ENCODE assay signal across 24 cellular contexts in genomic region chr7:33958126-33958525, GRCh38. TPM values are rescaled to one million over a fixed set of nuclear protein-coding genes. Genes with fewer than 3 reads are reported as not detected.
DNase-seq lines count a peak whose midpoint lies in the region; TF ChIP-seq lines count a peak whose summit lies in the region.
"Had no signal": no experiment of that assay in that cellular context is flagged by ENCODE, and none has a peak within 500 bp of the region (broad histone marks: within the 10 kb centered on the region; RNA-seq: fewer than 3 reads in every experiment).

No MANE protein-coding gene starts in this region.

- no peak for TF ChIP-seq CTCF in esophagus muscularis mucosa (IDR thresholded peaks at IDR 0.05)
- TF ChIP-seq CTCF in smooth muscle cell (IDR thresholded peaks at IDR 0.05; ENCODE audit: borderline replicate concordance, insufficient read depth, poor library complexity, severe bottlenecking), result no peak
- no peak for TF ChIP-seq CTCF in osteoblast (IDR thresholded peaks at IDR 0.05; ENCODE audit: extremely low read depth, low read depth, low read length)

- intact Hi-C loops in esophagus muscularis mucosa (cut with DNase I), result no loop called here

- H3K36me3 ChIP-seq in esophagus muscularis mucosa (no peaks in the 10 kb centered on the region), smooth muscle cell (ENCODE audit: low read depth) (no peaks in the 10 kb centered on the region), osteoblast (ENCODE audit: insufficient read depth, low read length) (no peaks in the 10 kb centered on the region)
- H3K36me3 ChIP-seq: BE2C; BLaER1 treated with 17β-estradiol and CSF1 and Interleukin-3, amounts not matched to agents 10 nM and 100 nM had no signal

- peak; percentile 48 for DNase-seq in SW480 (ENCODE audit: low spot score)
- peak; percentile 10 for DNase-seq in esophagus muscularis mucosa (ENCODE audit: extremely low spot score)
- peak; percentile 43 for DNase-seq in iris pigment epithelial cell (ENCODE audit: low read depth)
- DNase-seq in smooth muscle cell (lab: John Stamatoyannopoulos, UW; ENCODE audit: unreplicated experiment), result no peak
- no peak for DNase-seq in cerebellum (ENCODE audit: low spot score)
- DNase-seq in NCI-H187 (lab: John Stamatoyannopoulos, UW), result no peak
- no peak for DNase-seq in osteoblast (ENCODE audit: insufficient read length, low spot score, missing footprints)
- DNase-seq: 8988T; ACHN; AML-193; BE2C; CD4-positive, alpha-beta T cell; CD8-positive, alpha-beta memory T cell; DMS 273 treated with DMSO at 0.1 percent for 48 hours; DMS79; EL; GDM1; GM23248; H7; HCEC 1CT had no signal

- H3K79me2 ChIP-seq in smooth muscle cell (ENCODE audit: low read depth) (no peaks in the 10 kb centered on the region), osteoblast (ENCODE audit: insufficient read depth, low read length) (no peaks in the 10 kb centered on the region)

- H3K4me1 ChIP-seq in esophagus muscularis mucosa (no peaks in the 10 kb centered on the region), smooth muscle cell (ENCODE audit: low read depth) (no peaks in the 10 kb centered on the region), osteoblast (ENCODE audit: insufficient read depth, low read length) (peaks cover 17% of the 10 kb centered on the region)
- H3K4me1 ChIP-seq: A549; BE2C; BLaER1 treated with 17β-estradiol and CSF1 and Interleukin-3, amounts not matched to agents 10 nM and 100 nM had no signal

- H3F3A ChIP-seq in smooth muscle cell (ENCODE audit: low read depth), result no peaks in the 10 kb centered on the region

- H3K27me3 ChIP-seq in esophagus muscularis mucosa (no peaks in the 10 kb centered on the region), smooth muscle cell (ENCODE audit: low read depth) (no peaks in the 10 kb centered on the region), osteoblast (ENCODE audit: insufficient read depth, low read length) (no peaks in the 10 kb centered on the region)
- H3K27me3 ChIP-seq: BLaER1 treated with 17β-estradiol and CSF1 and Interleukin-3, amounts not matched to agents 10 nM and 100 nM had no signal

- no peak overlapping the region for H3K4me3 ChIP-seq in esophagus muscularis mucosa
- no peak overlapping the region for H3K4me3 ChIP-seq in smooth muscle cell
- H3K4me3 ChIP-seq in osteoblast (ENCODE audit: insufficient read depth, low read length), result no peak overlapping the region
- H3K4me3 ChIP-seq: A549; BLaER1 treated with 17β-estradiol and CSF1 and Interleukin-3, amounts not matched to agents 10 nM and 100 nM; GM12878; GM23248 had no signal

- H3K4me2 ChIP-seq in smooth muscle cell (peak overlapping the region; percentile 5), osteoblast (ENCODE audit: insufficient read depth, low read length) (no peak overlapping the region)
- H3K4me2 ChIP-seq: A549; BLaER1 treated with 17β-estradiol and CSF1 and Interleukin-3, amounts not matched to agents 10 nM and 100 nM had no signal

- H4K20me1 ChIP-seq in smooth muscle cell (ENCODE audit: low read depth), result no peaks in the 10 kb centered on the region
- no peaks in the 10 kb centered on the region for H4K20me1 ChIP-seq in osteoblast (ENCODE audit: insufficient read depth, low read length)
- H4K20me1 ChIP-seq: BLaER1 treated with 17β-estradiol and CSF1 and Interleukin-3, amounts not matched to agents 10 nM and 100 nM had no signal

- H3K27ac ChIP-seq in esophagus muscularis mucosa (replicated peaks in 1 of 4) (no peak overlapping the region), smooth muscle cell (ENCODE audit: low read depth) (no peak overlapping the region), osteoblast (ENCODE audit: low read depth, low read length) (no peak overlapping the region)
- H3K27ac ChIP-seq: A549; BLaER1 treated with 17β-estradiol and CSF1 and Interleukin-3, amounts not matched to agents 10 nM and 100 nM; GM23248 had no signal

- TF ChIP-seq POLR2A in esophagus muscularis mucosa (IDR thresholded peaks at IDR 0.05; ENCODE audit: low read depth), result no peak

- no peak overlapping the region for H2AFZ ChIP-seq in smooth muscle cell (ENCODE audit: low read depth)
- no peak overlapping the region for H2AFZ ChIP-seq in osteoblast (ENCODE audit: low read length)
- H2AFZ ChIP-seq: GM23248 had no signal

- WGBS in esophagus muscularis mucosa, result 98% methylated on average over 2 of the region's 2 CpGs
- 65% methylated on average over 2 of the region's 2 CpGs for WGBS in smooth muscle cell (ENCODE audit: low lambda C conversion rate)

- no peak overlapping the region for H3K9ac ChIP-seq in smooth muscle cell (ENCODE audit: low read depth)
- H3K9ac ChIP-seq: BLaER1 treated with 17β-estradiol and CSF1 and Interleukin-3, amounts not matched to agents 10 nM and 100 nM; GM23248 had no signal

- H3K9me3 ChIP-seq in esophagus muscularis mucosa (no peaks in the 10 kb centered on the region), smooth muscle cell (replicated peaks; ENCODE audit: low read depth) (no peaks in the 10 kb centered on the region), osteoblast (ENCODE audit: low read depth, low read length) (no peaks in the 10 kb centered on the region)
- H3K9me3 ChIP-seq: A549; BE2C; BLaER1 treated with 17β-estradiol and CSF1 and Interleukin-3, amounts not matched to agents 10 nM and 100 nM had no signal

- TF ChIP-seq EP300 in esophagus muscularis mucosa (IDR thresholded peaks at IDR 0.05), result no peak

RNA-seq across cellular contexts. Expression of gene BMPER, which starts 52.8 kb away (rescaled TPM):
- 1 to 10 TPM in 3 of 4 donors, under 1 TPM in 1; 0.65 to 6.5 (median 3.5) TPM for total RNA-seq in esophagus muscularis mucosa
- total RNA-seq in smooth muscle cell, result 7.3 and 21.9 TPM in 2 replicates
- polyA plus RNA-seq in smooth muscle cell, result 3.0 and 7.5 TPM in 2 replicates
- 3.8 TPM for total RNA-seq in cerebellum
- total RNA-seq in osteoblast, result 9.7 and 11.2 TPM in 2 replicates
- total RNA-seq: CD4-positive, alpha-beta T cell; CD8-positive, alpha-beta memory T cell; GM12878 had no signal
- polyA plus RNA-seq: CD14-positive monocyte; CD8-positive, alpha-beta memory T cell had no signal

Comparison
In these comparisons a context has a peak if more than half of its experiments do, and no peak if none do; other contexts are left out.
1. DNase-seq: peak in SW480 (single experiment), esophagus muscularis mucosa (single experiment) and iris pigment epithelial cell (single experiment); none in smooth muscle cell (single experiment), cerebellum (single experiment), NCI-H187 (0 of 2) and osteoblast (single experiment).